8 cellular contexts compared by ENCODE assay signal in the genomic region with DNA sequence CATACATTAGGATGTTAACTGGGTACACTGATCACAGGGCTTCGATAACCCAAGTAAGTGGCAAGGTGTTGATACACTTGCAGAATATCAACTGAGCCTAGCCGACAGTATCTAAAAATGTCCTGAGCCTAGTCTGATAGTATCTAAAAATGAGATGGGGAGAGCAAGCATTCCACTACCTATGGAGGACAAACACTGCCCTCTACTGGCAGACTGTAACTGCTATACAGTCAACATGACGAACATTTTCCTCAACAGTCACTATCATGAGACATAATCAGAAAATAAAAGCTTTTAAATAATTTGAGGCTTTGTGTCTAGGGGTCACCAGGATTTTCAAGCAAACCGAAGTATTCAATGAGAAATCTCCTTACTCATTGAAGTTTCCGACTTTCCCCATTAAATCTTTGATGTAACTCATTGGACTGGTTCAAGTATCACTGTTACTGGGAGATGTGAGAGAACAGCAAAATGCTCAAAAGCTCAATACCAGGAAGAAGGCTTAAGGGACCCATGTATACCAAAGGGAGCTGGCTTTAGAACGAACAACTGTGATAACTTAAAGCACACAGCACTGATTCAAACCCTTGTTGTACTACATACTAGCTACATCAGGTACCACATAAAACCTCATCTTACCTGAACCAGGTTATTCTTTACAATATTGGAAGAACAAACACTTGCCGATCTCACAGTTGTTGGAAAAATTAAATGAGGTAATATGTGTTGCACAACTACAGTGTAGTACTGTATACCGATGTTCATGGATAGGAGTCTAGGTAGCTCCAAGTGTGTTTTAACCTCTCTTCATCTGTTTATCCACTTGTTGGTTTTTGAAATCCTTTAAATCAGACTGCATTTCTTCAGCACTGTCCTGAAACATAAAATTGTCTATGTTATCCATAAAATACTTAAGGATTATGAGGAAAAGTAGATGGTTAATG.
DNase-seq lines count a peak whose midpoint lies in the region; ATAC-seq lines count a peak whose summit lies in the region.

No MANE protein-coding gene starts in this region.

- ATAC-seq in GM21723 (IDR thresholded peaks at IDR 0.05; ENCODE audit: unreplicated experiment) (peak; percentile 54), HG02852 (IDR thresholded peaks at IDR 0.05; ENCODE audit: unreplicated experiment) (no peak)

- DNase-seq in CD1c-positive myeloid dendritic cell (ENCODE audit: extremely low spot score) (peak; percentile 82), NCI-H187 (lab: John Stamatoyannopoulos, UW) (peak; percentile 45 to 66), T-helper 22 cell (ENCODE audit: low read depth) (peak; percentile 14), T47D (ENCODE audit: low read depth in 1 of 2, low spot score in 1 of 2) (peak; percentile 62 to 86), islet precursor cell (peak; percentile 72)
- DNase-seq in stimulated activated CD4-positive, alpha-beta T cell treated with anti-CD3 and anti-CD28 coated beads, Interleukin-1b, Interleukin-23, amount 100 ng/mL, for 1 hour (ENCODE audit: low read depth in 2 of 2): peak; percentile 17 to 32

- in situ Hi-C loops in T47D (cut with HindIII; ENCODE audit: low pct_unique_long_range_greater_than_20kb, low sequenced_read_pairs): no loop called here

Comparison
In these comparisons a context has a peak if more than half of its experiments do, and no peak if none do; other contexts are left out.
1. DNase-seq: peak in every context shown above with its lines; median percentile 82 in CD1c-positive myeloid dendritic cell; 74 in T47D; 72 in islet precursor cell; 56 in NCI-H187; 24 in stimulated activated CD4-positive, alpha-beta T cell treated with anti-CD3 and anti-CD28 coated beads, Interleukin-1b, Interleukin-23, amount 100 ng/mL, for 1 hour; 14 in T-helper 22 cell.